In the genomic region with DNA sequence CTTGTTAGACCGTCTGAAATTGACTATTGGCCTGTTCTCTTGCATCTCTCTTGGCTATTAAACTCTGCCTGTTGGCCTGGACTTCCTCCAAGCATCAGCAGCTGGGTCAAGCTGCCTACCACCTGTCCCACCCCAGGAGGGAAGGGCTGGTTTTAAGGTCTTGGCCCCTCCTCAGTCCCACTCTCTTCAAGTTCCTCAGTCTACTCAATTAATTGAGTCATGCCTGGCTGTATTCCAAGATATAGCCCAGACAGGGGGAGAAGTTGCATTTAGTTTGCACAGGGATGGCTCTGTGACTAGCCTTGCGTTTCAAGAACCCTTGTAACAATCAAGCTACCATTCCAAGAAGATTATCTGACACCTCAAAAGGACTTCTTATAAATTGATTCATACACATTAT, we compare ENCODE assay signal across 1 cellular context.
TF ChIP-seq lines count a peak whose summit lies in the region.

No MANE protein-coding gene starts in this region.

TF ChIP-seq in WTC11, 78 proteins besides CTCF, POLR2A, EP300 and RAD21 (continued from another document):
- TF ChIP-seq JAZF1 (CRISPR knock-in tag; IDR thresholded peaks at IDR 0.05) (no peak), FOXJ3 (CRISPR knock-in tag; IDR thresholded peaks at IDR 0.05; ENCODE audit: borderline replicate concordance) (no peak)
- TF ChIP-seq, protein P1, sequence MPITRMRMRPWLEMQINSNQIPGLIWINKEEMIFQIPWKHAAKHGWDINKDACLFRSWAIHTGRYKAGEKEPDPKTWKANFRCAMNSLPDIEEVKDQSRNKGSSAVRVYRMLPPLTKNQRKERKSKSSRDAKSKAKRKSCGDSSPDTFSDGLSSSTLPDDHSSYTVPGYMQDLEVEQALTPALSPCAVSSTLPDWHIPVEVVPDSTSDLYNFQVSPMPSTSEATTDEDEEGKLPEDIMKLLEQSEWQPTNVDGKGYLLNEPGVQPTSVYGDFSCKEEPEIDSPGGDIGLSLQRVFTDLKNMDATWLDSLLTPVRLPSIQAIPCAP (CRISPR knock-in tag; IDR thresholded peaks at IDR 0.05) = no peak
